ENCODE assay signal across 15 cellular contexts in genomic region chr9:112308576-112308975, GRCh38. TPM values are rescaled to one million over a fixed set of nuclear protein-coding genes. Genes with fewer than 3 reads are reported as not detected.
DNase-seq lines count a peak whose midpoint lies in the region; ATAC-seq and TF ChIP-seq lines count a peak whose summit lies in the region.
"Had no signal": no experiment of that assay in that cellular context is flagged by ENCODE, and none has a peak within 500 bp of the region (broad histone marks: within the 10 kb centered on the region; RNA-seq: fewer than 3 reads in every experiment).

No MANE protein-coding gene starts in this region.

- H3K4me3 ChIP-seq in body of pancreas, result no peak overlapping the region
- H3K4me3 ChIP-seq: BLaER1 treated with 17β-estradiol and CSF1 and Interleukin-3, amounts not matched to agents 10 nM and 100 nM; heart left ventricle; skin epidermis had no signal

- peak overlapping the region; percentile 43 for H3K27ac Mint-ChIP-seq in nephron progenitor cell
- H3K27ac Mint-ChIP-seq: H9, mesothelial cell of epicardium had no signal

- WGBS in body of pancreas, 2 donors, result 30 to 39% methylated on average over 5 of the region's 5 CpGs

- no peaks in the 10 kb centered on the region for H3K27me3 ChIP-seq in body of pancreas
- H3K27me3 ChIP-seq: BLaER1 treated with 17β-estradiol and CSF1 and Interleukin-3, amounts not matched to agents 10 nM and 100 nM; heart left ventricle had no signal

- peaks cover 18% of the 10 kb centered on the region for H3K4me1 Mint-ChIP-seq in nephron progenitor cell

- POLR2A ChIA-PET in HEK293T (lab: Yijun Ruan, JAX), result interaction anchor here (0.6 kb wide), 1 partner anchor 27 kb away, joined by 3 read pairs; no protein-coding TSS in a partner anchor

- H3K27ac ChIP-seq in body of pancreas, result no peak overlapping the region
- H3K27ac ChIP-seq: BLaER1 treated with 17β-estradiol and CSF1 and Interleukin-3, amounts not matched to agents 10 nM and 100 nM; heart left ventricle; KMS-11; skin epidermis had no signal

- no peak for TF ChIP-seq POLR2A in body of pancreas (IDR thresholded peaks at IDR 0.05)

- H3K27me3 Mint-ChIP-seq in nephron progenitor cell (ENCODE audit: low read depth, poor library complexity), result no peaks in the 10 kb centered on the region

- CTCF ChIA-PET in HEK293T (lab: Yijun Ruan, JAX), result no interaction called here

- intact Hi-C loops in body of pancreas (cut with DNase I), result loop anchor here (10.0 kb wide), 1 partner anchor 54 kb away; no protein-coding TSS in a partner anchor

- peaks cover 13% of the 10 kb centered on the region for H3K4me1 ChIP-seq in body of pancreas
- H3K4me1 ChIP-seq: BLaER1 treated with 17β-estradiol and CSF1 and Interleukin-3, amounts not matched to agents 10 nM and 100 nM had no signal

- no peak overlapping the region for H3K4me3 Mint-ChIP-seq in nephron progenitor cell
- H3K4me3 Mint-ChIP-seq: H9, mesothelial cell of epicardium had no signal

- H3K36me3 Mint-ChIP-seq in nephron progenitor cell (ENCODE audit: low read depth), result peaks cover 11% of the 10 kb centered on the region
- H3K36me3 Mint-ChIP-seq: mesothelial cell of epicardium had no signal

- peak; percentile 26 for DNase-seq in HEK293T (ENCODE audit: extremely low spot score)
- DNase-seq in NCI-H2196 treated with DMSO at 0.1 percent for 48 hours (lab: John Stamatoyannopoulos, UW; ENCODE audit: unreplicated experiment), result peak; percentile 66
- peak in 3 of 4 donors; percentile 24 to 44 (median 26) for DNase-seq in body of pancreas
- DNase-seq in nephron progenitor cell, result no peak
- DNase-seq: H9, heart left ventricle, T-helper 2 cell had no signal

- peak; percentile 71 for ATAC-seq in body of pancreas
- no peak for ATAC-seq in HG02642 (IDR thresholded peaks at IDR 0.05; ENCODE audit: poor library complexity, unreplicated experiment)
- ATAC-seq in activated CD4-positive, CD25-positive, alpha-beta regulatory T cell treated with anti-CD3 and anti-CD28 coated beads, Interleukin-2, amount 50 U/mL, for 24 hours, result no peak
- ATAC-seq in GM19397 (IDR thresholded peaks at IDR 0.05; ENCODE audit: unreplicated experiment), result no peak
- ATAC-seq in HG03342 (IDR thresholded peaks at IDR 0.05; ENCODE audit: unreplicated experiment), result no peak
- ATAC-seq: heart left ventricle had no signal

- H3K9me3 ChIP-seq in body of pancreas, result no peaks in the 10 kb centered on the region
- H3K9me3 ChIP-seq: heart left ventricle had no signal

- no peaks in the 10 kb centered on the region for H3K36me3 ChIP-seq in body of pancreas (replicated peaks in 1 of 2; ENCODE audit: insufficient read depth in 1 of 2, low read depth in 2 of 2)
- H3K36me3 ChIP-seq: heart left ventricle had no signal

- no peaks in the 10 kb centered on the region for H3K9me3 Mint-ChIP-seq in nephron progenitor cell
- H3K9me3 Mint-ChIP-seq: H9, mesothelial cell of epicardium had no signal

- TF ChIP-seq CTCF in body of pancreas (IDR thresholded peaks at IDR 0.05) (no peak), nephron progenitor cell (IDR thresholded peaks at IDR 0.05) (no peak)

TF ChIP-seq in HEK293T, 16 proteins besides CTCF, POLR2A, EP300 and RAD21:
- TF ChIP-seq FOXA1 (IDR thresholded peaks at IDR 0.05) (no peak), FOXM1 (IDR thresholded peaks at IDR 0.05; ENCODE audit: borderline replicate concordance) (no peak), ELF4 (IDR thresholded peaks at IDR 0.05) (no peak), SUZ12 (IDR thresholded peaks at IDR 0.05) (no peak), NFRKB (IDR thresholded peaks at IDR 0.05) (no peak), HDGF (IDR thresholded peaks at IDR 0.05; ENCODE audit: borderline replicate concordance) (no peak), PKNOX1 (IDR thresholded peaks at IDR 0.05) (no peak), ZNF384 (IDR thresholded peaks at IDR 0.05) (no peak), FOXK2 (IDR thresholded peaks at IDR 0.05) (no peak), SP1 (IDR thresholded peaks at IDR 0.05) (no peak), TARDBP (IDR thresholded peaks at IDR 0.05) (no peak), CTBP1 (IDR thresholded peaks at IDR 0.05; ENCODE audit: borderline replicate concordance) (no peak), L3MBTL2 (conservative IDR thresholded peaks at IDR 0.05) (no peak), LEF1 (IDR thresholded peaks at IDR 0.05; ENCODE audit: borderline replicate concordance) (no peak), ARNT (IDR thresholded peaks at IDR 0.05) (no peak)

RNA-seq across cellular contexts. Expression of gene PTBP3, which starts 24.8 kb away (rescaled TPM):
- total RNA-seq in body of pancreas, result 100 to 1,000 TPM in 1 of 2 donors, 10 to 100 TPM in 1; 30.4 to 122 TPM
